In the genomic region with DNA sequence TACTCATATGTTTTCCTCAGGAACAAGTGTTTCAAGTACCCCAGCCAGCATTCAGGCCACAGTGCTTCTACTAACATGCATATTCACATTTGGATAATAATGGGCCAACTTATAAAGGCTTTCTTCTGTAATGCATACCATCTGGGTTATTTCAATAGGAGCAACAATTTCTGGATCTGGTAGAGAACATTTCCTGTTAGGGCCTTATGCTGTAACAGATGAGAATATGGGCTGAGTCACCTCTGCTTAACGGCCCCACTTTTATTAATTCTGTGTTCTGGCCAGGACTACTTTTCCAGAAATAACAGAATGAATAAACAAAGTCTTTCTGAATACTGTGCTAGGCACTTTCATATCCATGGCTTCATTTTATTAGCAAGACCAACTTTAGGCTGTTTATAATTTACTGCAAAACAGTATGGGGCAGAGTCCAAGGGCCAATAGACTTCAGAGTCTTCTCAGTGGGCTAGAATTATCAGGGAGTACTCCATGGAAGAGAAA, we compare ENCODE assay signal across 12 cellular contexts. TPM values are rescaled to one million over a fixed set of nuclear protein-coding genes. Genes with fewer than 3 reads are reported as not detected.
A peak's percentile ranks its signal among the peaks of the same experiment; 100 is the strongest.
DNase-seq lines count a peak whose midpoint lies in the region; FAIRE-seq and TF ChIP-seq lines count a peak whose summit lies in the region.
"Had no signal": no experiment of that assay in that cellular context is flagged by ENCODE, and none has a peak within 500 bp of the region (broad histone marks: within the 10 kb centered on the region; RNA-seq: fewer than 3 reads in every experiment).

No MANE protein-coding gene starts in this region.

- H3K4me1 Mint-ChIP-seq in activated CD4-positive, alpha-beta memory T cell treated with anti-CD3 and anti-CD28 coated beads, Interleukin-2, amount 10 ng/mL, durations not matched to agents 7 days and 5 days: peaks cover 5% of the 10 kb centered on the region

- no peaks in the 10 kb centered on the region for H3K9me3 Mint-ChIP-seq in activated CD4-positive, alpha-beta memory T cell treated with anti-CD3 and anti-CD28 coated beads, Interleukin-2, amount 10 ng/mL, durations not matched to agents 7 days and 5 days

- POLR2A ChIA-PET in activated CD4-positive, alpha-beta memory T cell treated with anti-CD3 and anti-CD28 coated beads, Interleukin-2, amount 10 ng/mL, durations not matched to agents 7 days and 5 days (lab: Charles Lee): no interaction called here

- H3K4me3 Mint-ChIP-seq in activated CD4-positive, alpha-beta memory T cell treated with anti-CD3 and anti-CD28 coated beads, Interleukin-2, amount 10 ng/mL, durations not matched to agents 7 days and 5 days: no peak overlapping the region

- no peaks in the 10 kb centered on the region for H3K9me3 ChIP-seq in keratinocyte (ENCODE audit: control insufficient read depth, low read depth, low read length)
- no peaks in the 10 kb centered on the region for H3K9me3 ChIP-seq in vagina
- H3K9me3 ChIP-seq: prostate gland had no signal

- no peak overlapping the region for H2AFZ ChIP-seq in keratinocyte (ENCODE audit: control insufficient read depth, low read length)

- no peaks in the 10 kb centered on the region for H3K79me2 ChIP-seq in keratinocyte (ENCODE audit: control insufficient read depth, insufficient read depth, low read length)

- no peak for TF ChIP-seq POLR2A in vagina (IDR thresholded peaks at IDR 0.05)

- H3K36me3 Mint-ChIP-seq in activated CD4-positive, alpha-beta memory T cell treated with anti-CD3 and anti-CD28 coated beads, Interleukin-2, amount 10 ng/mL, durations not matched to agents 7 days and 5 days (ENCODE audit: low read depth): peaks cover 6% of the 10 kb centered on the region

- DNase-seq in NCI-H2107 treated with DMSO at 0.1 percent for 48 hours (lab: John Stamatoyannopoulos, UW; ENCODE audit: unreplicated experiment) (peak; percentile 4), NCI-H2107 (lab: John Stamatoyannopoulos, UW) (no peak), brain microvascular endothelial cell (peak; percentile 36), keratinocyte (ENCODE audit: low read depth, low spot score) (no peak), vagina (ENCODE audit: extremely low spot score in 2 of 2) (no peak), NCI-H2196 (lab: John Stamatoyannopoulos, UW; ENCODE audit: unreplicated experiment) (no peak), GOT3 (lab: John Stamatoyannopoulos, UW) (no peak)
- DNase-seq in activated CD4-positive, alpha-beta memory T cell treated with anti-CD3 and anti-CD28 coated beads, Interleukin-2, amount 10 ng/mL, durations not matched to agents 7 days and 5 days: no peak
- DNase-seq: activated CD4-positive, alpha-beta T cell treated with anti-CD3 and anti-CD28 coated beads, Interleukin-2, amount 50 U/mL, for 1 hour; AML-193; NCI-H2227 treated with DMSO at 0.1 percent for 48 hours had no signal

- intact Hi-C loops in vagina (cut with DNase I): no loop called here

- H3K9ac ChIP-seq in keratinocyte (ENCODE audit: control insufficient read depth, extremely low read depth, insufficient read depth, low read length): no peak overlapping the region

- dilution Hi-C loops in keratinocyte (cut with MboI; ENCODE audit: extremely low pct_ligation_motif_present, low sequenced_read_pairs): no loop called here

- H4K20me1 ChIP-seq in keratinocyte (ENCODE audit: control insufficient read depth, extremely low read depth, insufficient read depth, low read length): no peaks in the 10 kb centered on the region

- peak overlapping the region; percentile 74 for H3K4me2 ChIP-seq in keratinocyte (ENCODE audit: control insufficient read depth, extremely low read depth, insufficient read depth, low read depth, low read length)

- H3K4me1 ChIP-seq in keratinocyte (ENCODE audit: control insufficient read depth, extremely low read depth, insufficient read depth, low read length) (peaks cover 19% of the 10 kb centered on the region), vagina (peaks cover 36% of the 10 kb centered on the region)
- H3K4me1 ChIP-seq: prostate gland had no signal

- FAIRE-seq in keratinocyte (lab: Jason Lieb, UNC): peak; percentile 67

- H3K27ac Mint-ChIP-seq in activated CD4-positive, alpha-beta memory T cell treated with anti-CD3 and anti-CD28 coated beads, Interleukin-2, amount 10 ng/mL, durations not matched to agents 7 days and 5 days: no peak overlapping the region

- in situ Hi-C loops in brain microvascular endothelial cell (cut with HindIII; ENCODE audit: low pct_ligation_motif_present, low sequenced_read_pairs): no loop called here

- CTCF ChIA-PET in activated CD4-positive, alpha-beta memory T cell treated with anti-CD3 and anti-CD28 coated beads, Interleukin-2, amount 10 ng/mL, durations not matched to agents 7 days and 5 days (lab: Charles Lee): interaction anchor here (1.0 kb wide), 1 partner anchor 84 kb away, joined by 3 read pairs; no protein-coding TSS in a partner anchor

- H3K4me3 ChIP-seq in brain microvascular endothelial cell (ENCODE audit: low read depth, low read length) (no peak overlapping the region), keratinocyte (ENCODE audit: control insufficient read depth in 2 of 3, extremely low read depth in 1 of 3, insufficient read depth in 2 of 3, low read depth in 1 of 3, low read length in 3 of 3) (peak overlapping the region in 1 of 3 experiments; percentile 39), vagina (no peak overlapping the region)
- H3K4me3 ChIP-seq: prostate gland had no signal

- H3K27me3 Mint-ChIP-seq in activated CD4-positive, alpha-beta memory T cell treated with anti-CD3 and anti-CD28 coated beads, Interleukin-2, amount 10 ng/mL, durations not matched to agents 7 days and 5 days: peaks cover 23% of the 10 kb centered on the region

- H3K27ac ChIP-seq in brain microvascular endothelial cell (peak overlapping the region; percentile 73), keratinocyte (ENCODE audit: control insufficient read depth, insufficient read depth, low read length) (peak overlapping the region; percentile 50), vagina (peak overlapping the region; percentile 4)

- H3K36me3 ChIP-seq in brain microvascular endothelial cell (replicated peaks): no peaks in the 10 kb centered on the region
- no peaks in the 10 kb centered on the region for H3K36me3 ChIP-seq in keratinocyte (ENCODE audit: control insufficient read depth in 2 of 2, extremely low read depth in 1 of 2, insufficient read depth in 2 of 2, low read length in 2 of 2)
- H3K36me3 ChIP-seq in vagina: no peaks in the 10 kb centered on the region
- H3K36me3 ChIP-seq: prostate gland had no signal

- TF ChIP-seq CTCF in brain microvascular endothelial cell (IDR thresholded peaks at IDR 0.05; ENCODE audit: low read depth, low read length, missing control alignments): no peak
- no peak for TF ChIP-seq CTCF in keratinocyte (optimal IDR thresholded peaks at IDR 0.05 in 1 of 3, IDR thresholded peaks at IDR 0.05 in 1 of 3, conservative IDR thresholded peaks at IDR 0.05 in 1 of 3; ENCODE audit: extremely low read depth in 1 of 3, insufficient read depth in 2 of 3, low read length in 3 of 3)
- no peak for TF ChIP-seq CTCF in vagina (IDR thresholded peaks at IDR 0.05)

- peaks cover 3% of the 10 kb centered on the region for H3K9me1 ChIP-seq in keratinocyte (ENCODE audit: control insufficient read depth, extremely low read depth, insufficient read depth, low read length)

- peaks cover 3% of the 10 kb centered on the region for H3K27me3 ChIP-seq in brain microvascular endothelial cell (replicated peaks)
- no peaks in the 10 kb centered on the region for H3K27me3 ChIP-seq in keratinocyte (ENCODE audit: control insufficient read depth, extremely low read depth, insufficient read depth, low read length)
- H3K27me3 ChIP-seq in vagina: no peaks in the 10 kb centered on the region

RNA-seq across cellular contexts. Expression of gene SSX2IP, which starts 7.9 kb away (rescaled TPM):
- 5.1 to 13.0 TPM (median 7.2 TPM) in 3 replicates for polyA plus RNA-seq in keratinocyte
- polyA plus RNA-seq in keratinocyte (2011; ENCODE audit: low read depth): 9.2 TPM
- polyA plus RNA-seq in keratinocyte (2011; cell fraction: cytosol; rRNA removed): 6.0 and 9.9 TPM in 2 replicates
- 7.4 and 8.9 TPM in 2 replicates for polyA plus RNA-seq in keratinocyte (2011; cell fraction: nucleus; rRNA removed)
- 3.7 and 9.3 TPM in 2 replicates for polyA plus RNA-seq in keratinocyte (2012; ENCODE audit: low replicate concordance)
- 3.7 to 10.0 TPM (median 5.2 TPM) in 3 replicates for polyA minus RNA-seq in keratinocyte
- polyA minus RNA-seq in keratinocyte (2011; cell fraction: cytosol; rRNA and poly(A)+ RNA removed): 13.8 TPM
- 3.5 and 9.0 TPM in 2 replicates for polyA minus RNA-seq in keratinocyte (2011; cell fraction: nucleus; rRNA and poly(A)+ RNA removed)
- total RNA-seq in vagina: 8.3 TPM
- total RNA-seq in activated CD4-positive, alpha-beta memory T cell treated with anti-CD3 and anti-CD28 coated beads, Interleukin-2, amount 10 ng/mL, durations not matched to agents 7 days and 5 days: 10 to 100 TPM; 16.8 to 18.8 TPM

Comparison
In these comparisons a context has a peak if more than half of its experiments do, and no peak if none do; other contexts are left out.
1. DNase-seq: peak in NCI-H2107 treated with DMSO at 0.1 percent for 48 hours (single experiment) and brain microvascular endothelial cell (single experiment); none in NCI-H2107 (single experiment), keratinocyte (single experiment), vagina (0 of 2), NCI-H2196 (single experiment), activated CD4-positive, alpha-beta memory T cell treated with anti-CD3 and anti-CD28 coated beads, Interleukin-2, amount 10 ng/mL, durations not matched to agents 7 days and 5 days (single experiment) and GOT3 (single experiment).
2. H3K27ac ChIP-seq: peak in every context shown above with its lines; median percentile 73 in brain microvascular endothelial cell; 50 in keratinocyte; 4 in vagina.